11 cellular contexts compared by ENCODE assay signal in the genomic region with DNA sequence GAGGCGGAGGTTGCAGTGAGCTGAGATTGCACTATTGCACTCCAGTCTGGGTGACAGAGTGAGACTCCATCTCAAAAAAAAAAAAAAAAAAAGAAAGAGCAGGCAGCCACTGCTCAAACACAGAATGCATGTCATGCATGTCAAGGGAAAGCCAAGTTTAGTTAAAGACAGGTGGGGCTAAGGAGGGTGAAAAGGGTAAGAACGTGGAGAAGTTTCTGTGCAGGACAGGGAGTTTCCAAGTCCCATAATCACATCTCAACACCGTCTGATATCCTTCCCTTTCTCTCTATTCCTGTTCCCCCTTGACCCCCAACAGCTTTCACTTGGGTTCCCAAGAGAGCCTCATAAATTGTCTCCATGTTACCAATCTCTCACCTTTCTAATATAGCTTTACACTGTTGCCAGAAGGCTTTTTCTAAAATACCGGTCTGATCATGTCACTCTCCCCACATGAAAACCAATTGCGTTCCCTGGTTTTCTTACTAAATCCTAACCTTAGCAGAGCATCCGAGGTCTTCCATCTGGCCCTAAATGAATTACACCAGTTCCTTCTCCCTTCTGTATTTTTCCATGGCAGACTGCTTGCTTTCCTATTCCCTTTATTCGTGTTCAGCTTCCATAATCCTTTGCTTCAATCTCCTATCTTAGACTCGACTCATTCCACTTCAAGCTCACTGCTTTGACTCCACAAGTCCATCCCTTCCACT. TPM values are rescaled to one million over a fixed set of nuclear protein-coding genes. Genes with fewer than 3 reads are reported as not detected.
DNase-seq lines count a peak whose midpoint lies in the region; ATAC-seq and TF ChIP-seq lines count a peak whose summit lies in the region.
"Had no signal": no experiment of that assay in that cellular context is flagged by ENCODE, and none has a peak within 500 bp of the region (broad histone marks: within the 10 kb centered on the region; RNA-seq: fewer than 3 reads in every experiment).

No MANE protein-coding gene starts in this region.

- CTCF ChIA-PET in PC-3 (lab: Charles Lee) = no interaction called here

- TF ChIP-seq CTCF in PC-3 (conservative IDR thresholded peaks at IDR 0.05; ENCODE audit: low read depth, low read length) (no peak), colonic mucosa (IDR thresholded peaks at IDR 0.05) (no peak)

- DNase-seq in ELR (ENCODE audit: low read depth) (peak; percentile 28), PC-3 (no peak), colonic mucosa (no peak), NCI-H345 (lab: John Stamatoyannopoulos, UW) (no peak), NCI-H1436 (lab: John Stamatoyannopoulos, UW) (no peak), mucosa of gallbladder (ENCODE audit: low spot score) (no peak)
- DNase-seq: activated CD4-positive, alpha-beta T cell treated with anti-CD3 and anti-CD28 coated beads, Interleukin-2, amount 50 U/mL, for 4 hours; NCI-H2029 had no signal

- TSS peak; percentile 74 for BruUV-seq in PC-3 (replicated peaks; lab: Mats Ljungman, UMichigan)

- H3K27me3 ChIP-seq in PC-3 (ENCODE audit: low read length) (no peaks in the 10 kb centered on the region), colonic mucosa (no peaks in the 10 kb centered on the region), rectal smooth muscle tissue (ENCODE audit: control insufficient read depth, insufficient read depth, low read length) (no peaks in the 10 kb centered on the region)

- no peaks in the 10 kb centered on the region for H4K20me1 ChIP-seq in PC-3 (ENCODE audit: low read length)

- peaks cover 15% of the 10 kb centered on the region; the same call in 1 of the 2 replicates for H3K79me2 ChIP-seq in PC-3 (ENCODE audit: low read length)

- peaks cover 15% of the 10 kb centered on the region for H3F3A ChIP-seq in PC-3 (ENCODE audit: low read length, unreplicated experiment)

- H3K4me1 ChIP-seq in PC-3 (ENCODE audit: insufficient read depth, low read length) (peaks cover 69% of the 10 kb centered on the region), colonic mucosa (peaks cover 4% of the 10 kb centered on the region), rectal smooth muscle tissue (ENCODE audit: control insufficient read depth, insufficient read depth, low read length) (peaks cover 6% of the 10 kb centered on the region)

- ATAC-seq in PC-3 (no peak), HG03095 (IDR thresholded peaks at IDR 0.05; ENCODE audit: unreplicated experiment) (no peak)

- H3K9me3 ChIP-seq in PC-3 (ENCODE audit: low read length) (no peaks in the 10 kb centered on the region), colonic mucosa (no peaks in the 10 kb centered on the region)

- H3K36me3 ChIP-seq in PC-3 (ENCODE audit: low read depth, low read length) = peaks cover 5% of the 10 kb centered on the region; the same call in 1 of the 2 replicates
- H3K36me3 ChIP-seq in colonic mucosa = no peaks in the 10 kb centered on the region
- H3K36me3 ChIP-seq in rectal smooth muscle tissue (ENCODE audit: control insufficient read depth, insufficient read depth, low read length) = peaks cover 4% of the 10 kb centered on the region

- H3K9me2 ChIP-seq in PC-3 (replicated peaks; ENCODE audit: low read length) = no peaks in the 10 kb centered on the region

- POLR2A ChIA-PET in PC-3 (lab: Charles Lee; ENCODE audit: unreplicated experiment) = interaction anchor here (0.6 kb wide), 1 partner anchor 39 kb away, joined by 4 read pairs; no protein-coding TSS in a partner anchor

- peak overlapping the region; percentile 45 for H3K4me2 ChIP-seq in PC-3 (ENCODE audit: low read length)

- H2AFZ ChIP-seq in PC-3 (ENCODE audit: low read length) = no peak overlapping the region

- H3K27ac ChIP-seq in PC-3 (ENCODE audit: low read length) = peak overlapping the region; percentile 96
- peak overlapping the region; percentile 86 for H3K27ac ChIP-seq in colonic mucosa
- H3K27ac ChIP-seq in rectal smooth muscle tissue (ENCODE audit: low read depth, low read length) = peak overlapping the region; percentile 63
- H3K27ac ChIP-seq: HL-60 had no signal

- H3K9ac ChIP-seq in PC-3 (ENCODE audit: low read length) (peak overlapping the region; percentile 71), colonic mucosa (ENCODE audit: low read depth in 2 of 2, low read length in 2 of 2) (peak overlapping the region in 1 of 2 donors; percentile 7), rectal smooth muscle tissue (ENCODE audit: low read length) (no peak overlapping the region)

- H3K4me3 ChIP-seq in PC-3 (ENCODE audit: low read length) (no peak overlapping the region), colonic mucosa (no peak overlapping the region), rectal smooth muscle tissue (ENCODE audit: low read length) (no peak overlapping the region)

- intact Hi-C loops in PC-3 (cut with micrococcal nuclease) (loop anchor here (2.0 kb wide), 1 partner anchor 58 kb away; no protein-coding TSS in a partner anchor), colonic mucosa (cut with DNase I) (no loop called here)

RNA-seq across cellular contexts. Expression of gene LIMA1, which starts 37.0 kb away (rescaled TPM):
- total RNA-seq in PC-3 (2014; rRNA removed) = 45.1 and 58.2 TPM in 2 replicates
- total RNA-seq in colonic mucosa = 100 to 1,000 TPM; 228 to 385 TPM
- total RNA-seq in mucosa of gallbladder = 117 TPM
